Comparison of ENCODE assay signal across 1 cellular context in the genomic region with DNA sequence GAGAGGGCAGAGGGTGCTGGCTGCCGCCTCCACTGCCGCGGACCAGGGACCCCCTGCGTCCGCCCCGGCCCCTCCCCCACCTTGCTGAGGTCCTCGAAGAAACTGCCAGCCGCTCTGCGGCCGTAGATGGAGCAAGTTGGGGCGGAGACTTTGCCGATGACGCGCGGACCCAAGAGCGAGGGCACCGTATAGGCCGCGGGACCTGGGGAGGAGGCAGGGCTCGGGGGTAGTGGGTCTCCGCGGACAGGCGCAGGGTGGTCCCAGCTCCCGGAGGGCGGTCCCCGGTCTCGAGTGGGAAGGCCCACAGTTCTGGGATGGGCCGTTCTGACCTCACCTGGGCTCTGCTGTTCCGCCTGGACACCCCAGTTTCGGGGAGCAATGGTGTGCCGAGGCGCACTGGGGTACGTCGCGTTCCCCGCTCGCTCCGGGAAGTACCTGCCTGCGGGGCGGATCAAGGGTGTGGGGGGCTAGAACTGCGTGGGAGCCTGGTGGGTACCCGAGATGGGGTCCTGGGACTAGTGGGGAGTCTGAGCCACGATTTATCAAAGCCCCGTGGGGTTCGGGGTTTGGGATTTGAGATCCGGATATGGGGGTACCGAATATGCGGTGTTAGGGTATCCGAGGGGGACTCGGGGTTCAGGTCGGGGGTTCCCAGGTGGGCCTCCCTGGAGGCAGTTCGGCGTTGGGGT.
A peak's percentile ranks its signal among the peaks of the same experiment; 100 is the strongest.
TF ChIP-seq lines count a peak whose summit lies in the region.

No MANE protein-coding gene starts in this region.

TF ChIP-seq in HepG2, 621 proteins besides CTCF, POLR2A, EP300 and RAD21 (continued from another document and continues in another):
- TF ChIP-seq, protein P1, sequence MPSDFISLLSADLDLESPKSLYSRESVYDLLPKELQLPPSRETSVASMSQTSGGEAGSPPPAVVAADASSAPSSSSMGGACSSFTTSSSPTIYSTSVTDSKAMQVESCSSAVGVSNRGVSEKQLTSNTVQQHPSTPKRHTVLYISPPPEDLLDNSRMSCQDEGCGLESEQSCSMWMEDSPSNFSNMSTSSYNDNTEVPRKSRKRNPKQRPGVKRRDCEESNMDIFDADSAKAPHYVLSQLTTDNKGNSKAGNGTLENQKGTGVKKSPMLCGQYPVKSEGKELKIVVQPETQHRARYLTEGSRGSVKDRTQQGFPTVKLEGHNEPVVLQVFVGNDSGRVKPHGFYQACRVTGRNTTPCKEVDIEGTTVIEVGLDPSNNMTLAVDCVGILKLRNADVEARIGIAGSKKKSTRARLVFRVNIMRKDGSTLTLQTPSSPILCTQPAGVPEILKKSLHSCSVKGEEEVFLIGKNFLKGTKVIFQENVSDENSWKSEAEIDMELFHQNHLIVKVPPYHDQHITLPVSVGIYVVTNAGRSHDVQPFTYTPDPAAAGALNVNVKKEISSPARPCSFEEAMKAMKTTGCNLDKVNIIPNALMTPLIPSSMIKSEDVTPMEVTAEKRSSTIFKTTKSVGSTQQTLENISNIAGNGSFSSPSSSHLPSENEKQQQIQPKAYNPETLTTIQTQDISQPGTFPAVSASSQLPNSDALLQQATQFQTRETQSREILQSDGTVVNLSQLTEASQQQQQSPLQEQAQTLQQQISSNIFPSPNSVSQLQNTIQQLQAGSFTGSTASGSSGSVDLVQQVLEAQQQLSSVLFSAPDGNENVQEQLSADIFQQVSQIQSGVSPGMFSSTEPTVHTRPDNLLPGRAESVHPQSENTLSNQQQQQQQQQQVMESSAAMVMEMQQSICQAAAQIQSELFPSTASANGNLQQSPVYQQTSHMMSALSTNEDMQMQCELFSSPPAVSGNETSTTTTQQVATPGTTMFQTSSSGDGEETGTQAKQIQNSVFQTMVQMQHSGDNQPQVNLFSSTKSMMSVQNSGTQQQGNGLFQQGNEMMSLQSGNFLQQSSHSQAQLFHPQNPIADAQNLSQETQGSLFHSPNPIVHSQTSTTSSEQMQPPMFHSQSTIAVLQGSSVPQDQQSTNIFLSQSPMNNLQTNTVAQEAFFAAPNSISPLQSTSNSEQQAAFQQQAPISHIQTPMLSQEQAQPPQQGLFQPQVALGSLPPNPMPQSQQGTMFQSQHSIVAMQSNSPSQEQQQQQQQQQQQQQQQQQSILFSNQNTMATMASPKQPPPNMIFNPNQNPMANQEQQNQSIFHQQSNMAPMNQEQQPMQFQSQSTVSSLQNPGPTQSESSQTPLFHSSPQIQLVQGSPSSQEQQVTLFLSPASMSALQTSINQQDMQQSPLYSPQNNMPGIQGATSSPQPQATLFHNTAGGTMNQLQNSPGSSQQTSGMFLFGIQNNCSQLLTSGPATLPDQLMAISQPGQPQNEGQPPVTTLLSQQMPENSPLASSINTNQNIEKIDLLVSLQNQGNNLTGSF (CRISPR knock-in tag; IDR thresholded peaks at IDR 0.05) = no peak
- TF ChIP-seq TSC22D2 (CRISPR knock-in tag; IDR thresholded peaks at IDR 0.05; ENCODE audit: borderline replicate concordance) (no peak), ZNF703 (CRISPR knock-in tag; IDR thresholded peaks at IDR 0.05; ENCODE audit: borderline replicate concordance) (no peak), ZBTB10 (CRISPR knock-in tag; IDR thresholded peaks at IDR 0.05; ENCODE audit: borderline replicate concordance) (no peak), ZNF564 (CRISPR knock-in tag; IDR thresholded peaks at IDR 0.05) (peak; percentile 16; the same call in 1 of the 2 replicates), ZMYM3 (CRISPR knock-in tag; IDR thresholded peaks at IDR 0.05) (no peak), ZNF572 (CRISPR knock-in tag; IDR thresholded peaks at IDR 0.05) (peak; percentile 81; the same call in 1 of the 2 replicates), E2F1 (CRISPR knock-in tag; IDR thresholded peaks at IDR 0.05) (no peak), ZNF891 (CRISPR knock-in tag; IDR thresholded peaks at IDR 0.05) (no peak), CC2D1A (CRISPR knock-in tag; IDR thresholded peaks at IDR 0.05) (0 out of 2 replicates have a peak, but pooled peaks have one; percentile 70), U2AF2 (IDR thresholded peaks at IDR 0.05; ENCODE audit: low read depth, low read length) (no peak), NFE2L2 (IDR thresholded peaks at IDR 0.05; ENCODE audit: low read length) (no peak), ZNF335 (CRISPR knock-in tag; IDR thresholded peaks at IDR 0.05) (no peak), FOXO4 (CRISPR knock-in tag; conservative IDR thresholded peaks at IDR 0.05) (no peak), MYPOP (CRISPR knock-in tag; IDR thresholded peaks at IDR 0.05) (no peak; the same call in 1 of the 2 replicates), SMARCE1 (IDR thresholded peaks at IDR 0.05; ENCODE audit: borderline replicate concordance) (no peak), ARID5B (CRISPR knock-in tag; IDR thresholded peaks at IDR 0.05) (no peak), ZFP90 (CRISPR knock-in tag; IDR thresholded peaks at IDR 0.05; ENCODE audit: borderline replicate concordance) (peak; percentile 62; the same call in 1 of the 2 replicates), SYNCRIP (IDR thresholded peaks at IDR 0.05; ENCODE audit: insufficient read depth, low read depth, low read length) (no peak), SOX13 (IDR thresholded peaks at IDR 0.05) (no peak), SOX13 (CRISPR knock-in tag; conservative IDR thresholded peaks at IDR 0.05 in 1 of 2, IDR thresholded peaks at IDR 0.05 in 1 of 2) (no peak), KLF15 (CRISPR knock-in tag; IDR thresholded peaks at IDR 0.05; ENCODE audit: borderline replicate concordance) (no peak), ZNF709 (CRISPR knock-in tag; IDR thresholded peaks at IDR 0.05) (no peak; the same call in 1 of the 2 replicates)
- TF ChIP-seq, protein P2, sequence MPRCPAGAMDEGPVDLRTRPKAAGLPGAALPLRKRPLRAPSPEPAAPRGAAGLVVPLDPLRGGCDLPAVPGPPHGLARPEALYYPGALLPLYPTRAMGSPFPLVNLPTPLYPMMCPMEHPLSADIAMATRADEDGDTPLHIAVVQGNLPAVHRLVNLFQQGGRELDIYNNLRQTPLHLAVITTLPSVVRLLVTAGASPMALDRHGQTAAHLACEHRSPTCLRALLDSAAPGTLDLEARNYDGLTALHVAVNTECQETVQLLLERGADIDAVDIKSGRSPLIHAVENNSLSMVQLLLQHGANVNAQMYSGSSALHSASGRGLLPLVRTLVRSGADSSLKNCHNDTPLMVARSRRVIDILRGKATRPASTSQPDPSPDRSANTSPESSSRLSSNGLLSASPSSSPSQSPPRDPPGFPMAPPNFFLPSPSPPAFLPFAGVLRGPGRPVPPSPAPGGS (CRISPR knock-in tag; IDR thresholded peaks at IDR 0.05) = no peak
- TF ChIP-seq, protein P3, sequence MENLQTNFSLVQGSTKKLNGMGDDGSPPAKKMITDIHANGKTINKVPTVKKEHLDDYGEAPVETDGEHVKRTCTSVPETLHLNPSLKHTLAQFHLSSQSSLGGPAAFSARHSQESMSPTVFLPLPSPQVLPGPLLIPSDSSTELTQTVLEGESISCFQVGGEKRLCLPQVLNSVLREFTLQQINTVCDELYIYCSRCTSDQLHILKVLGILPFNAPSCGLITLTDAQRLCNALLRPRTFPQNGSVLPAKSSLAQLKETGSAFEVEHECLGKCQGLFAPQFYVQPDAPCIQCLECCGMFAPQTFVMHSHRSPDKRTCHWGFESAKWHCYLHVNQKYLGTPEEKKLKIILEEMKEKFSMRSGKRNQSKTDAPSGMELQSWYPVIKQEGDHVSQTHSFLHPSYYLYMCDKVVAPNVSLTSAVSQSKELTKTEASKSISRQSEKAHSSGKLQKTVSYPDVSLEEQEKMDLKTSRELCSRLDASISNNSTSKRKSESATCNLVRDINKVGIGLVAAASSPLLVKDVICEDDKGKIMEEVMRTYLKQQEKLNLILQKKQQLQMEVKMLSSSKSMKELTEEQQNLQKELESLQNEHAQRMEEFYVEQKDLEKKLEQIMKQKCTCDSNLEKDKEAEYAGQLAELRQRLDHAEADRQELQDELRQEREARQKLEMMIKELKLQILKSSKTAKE (CRISPR knock-in tag; IDR thresholded peaks at IDR 0.05; ENCODE audit: borderline replicate concordance) = no peak
- TF ChIP-seq, protein P4, sequence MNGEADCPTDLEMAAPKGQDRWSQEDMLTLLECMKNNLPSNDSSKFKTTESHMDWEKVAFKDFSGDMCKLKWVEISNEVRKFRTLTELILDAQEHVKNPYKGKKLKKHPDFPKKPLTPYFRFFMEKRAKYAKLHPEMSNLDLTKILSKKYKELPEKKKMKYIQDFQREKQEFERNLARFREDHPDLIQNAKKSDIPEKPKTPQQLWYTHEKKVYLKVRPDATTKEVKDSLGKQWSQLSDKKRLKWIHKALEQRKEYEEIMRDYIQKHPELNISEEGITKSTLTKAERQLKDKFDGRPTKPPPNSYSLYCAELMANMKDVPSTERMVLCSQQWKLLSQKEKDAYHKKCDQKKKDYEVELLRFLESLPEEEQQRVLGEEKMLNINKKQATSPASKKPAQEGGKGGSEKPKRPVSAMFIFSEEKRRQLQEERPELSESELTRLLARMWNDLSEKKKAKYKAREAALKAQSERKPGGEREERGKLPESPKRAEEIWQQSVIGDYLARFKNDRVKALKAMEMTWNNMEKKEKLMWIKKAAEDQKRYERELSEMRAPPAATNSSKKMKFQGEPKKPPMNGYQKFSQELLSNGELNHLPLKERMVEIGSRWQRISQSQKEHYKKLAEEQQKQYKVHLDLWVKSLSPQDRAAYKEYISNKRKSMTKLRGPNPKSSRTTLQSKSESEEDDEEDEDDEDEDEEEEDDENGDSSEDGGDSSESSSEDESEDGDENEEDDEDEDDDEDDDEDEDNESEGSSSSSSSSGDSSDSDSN (CRISPR knock-in tag; IDR thresholded peaks at IDR 0.05) = peak; percentile 24; the same call in 1 of the 2 replicates
